In the genomic region with DNA sequence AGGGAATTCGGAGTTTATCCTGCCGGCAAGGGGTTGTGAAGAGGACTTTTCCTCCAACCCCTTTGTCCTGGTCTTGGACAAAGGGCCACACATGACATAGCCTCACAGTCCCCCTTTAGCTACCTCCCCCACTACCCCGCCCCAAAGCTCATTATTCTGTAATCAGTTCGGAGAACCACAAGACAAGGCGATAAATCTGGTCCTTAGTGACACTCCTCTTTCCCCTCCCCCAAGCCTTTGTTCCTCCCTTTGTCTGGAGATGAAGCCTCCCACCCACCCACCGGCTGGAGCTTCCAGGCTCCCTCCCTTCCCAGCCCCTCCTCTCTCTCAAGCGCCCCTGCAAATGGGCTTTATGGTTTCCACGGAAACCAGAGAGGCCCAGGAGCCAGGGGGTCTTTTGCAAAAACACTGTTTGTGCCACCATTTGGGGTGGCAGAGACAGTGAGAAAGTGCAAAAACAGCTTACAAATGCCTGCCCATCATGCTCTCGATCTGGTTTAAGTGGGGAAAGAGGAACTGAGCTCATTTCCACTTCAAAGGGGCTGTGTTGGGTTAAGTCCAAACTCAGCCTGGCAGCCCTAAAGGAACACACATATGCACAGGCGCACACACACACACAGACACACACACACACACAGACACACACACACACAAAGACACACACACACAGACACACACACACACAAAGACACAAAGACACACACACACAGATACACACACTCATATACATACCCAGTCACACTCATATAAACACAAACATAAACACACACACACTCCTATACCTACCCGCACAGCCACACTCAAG, we compare ENCODE assay signal across 1 cellular context.
TF ChIP-seq lines count a peak whose summit lies in the region.

No MANE protein-coding gene starts in this region.

TF ChIP-seq in HEK293, 187 proteins besides CTCF, POLR2A, EP300 and RAD21 (continued from another document):
- TF ChIP-seq, protein P1, sequence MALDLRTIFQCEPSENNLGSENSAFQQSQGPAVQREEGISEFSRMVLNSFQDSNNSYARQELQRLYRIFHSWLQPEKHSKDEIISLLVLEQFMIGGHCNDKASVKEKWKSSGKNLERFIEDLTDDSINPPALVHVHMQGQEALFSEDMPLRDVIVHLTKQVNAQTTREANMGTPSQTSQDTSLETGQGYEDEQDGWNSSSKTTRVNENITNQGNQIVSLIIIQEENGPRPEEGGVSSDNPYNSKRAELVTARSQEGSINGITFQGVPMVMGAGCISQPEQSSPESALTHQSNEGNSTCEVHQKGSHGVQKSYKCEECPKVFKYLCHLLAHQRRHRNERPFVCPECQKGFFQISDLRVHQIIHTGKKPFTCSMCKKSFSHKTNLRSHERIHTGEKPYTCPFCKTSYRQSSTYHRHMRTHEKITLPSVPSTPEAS (tag by site-specific recombination; IDR thresholded peaks at IDR 0.05): peak; percentile 93
- TF ChIP-seq ZNF843 (tag by site-specific recombination; IDR thresholded peaks at IDR 0.05): no peak
TF ChIP-seq in HEK293: peak in this region for 1.
